23 cellular contexts compared by ENCODE assay signal in genomic region chr5:140020601-140021177, GRCh38. TPM values are rescaled to one million over a fixed set of nuclear protein-coding genes. Genes with fewer than 3 reads are reported as not detected.
DNase-seq lines count a peak whose midpoint lies in the region; ATAC-seq, FAIRE-seq and TF ChIP-seq lines count a peak whose summit lies in the region.
"Had no signal": no experiment of that assay in that cellular context is flagged by ENCODE, and none has a peak within 500 bp of the region (broad histone marks: within the 10 kb centered on the region; RNA-seq: fewer than 3 reads in every experiment).

No MANE protein-coding gene starts in this region.

- H3K9ac ChIP-seq in stomach smooth muscle (ENCODE audit: low read length in 2 of 2) = no peak overlapping the region

- no peaks in the 10 kb centered on the region for H3K36me3 ChIP-seq in body of pancreas (replicated peaks in 1 of 2; ENCODE audit: insufficient read depth in 1 of 2, low read depth in 2 of 2)
- H3K36me3 ChIP-seq in lower lobe of right lung = no peaks in the 10 kb centered on the region
- no peaks in the 10 kb centered on the region for H3K36me3 ChIP-seq in stomach smooth muscle (ENCODE audit: control insufficient read depth in 2 of 2, insufficient read depth in 2 of 2, low read length in 2 of 2)
- H3K36me3 ChIP-seq: SJCRH30 had no signal

- H3K4me3 ChIP-seq in body of pancreas (no peak overlapping the region), lower lobe of right lung (no peak overlapping the region), stomach smooth muscle (ENCODE audit: low read length in 2 of 2) (peak overlapping the region in 1 of 2 donors; percentile 36)
- H3K4me3 ChIP-seq: SJCRH30 had no signal

- TF ChIP-seq POLR2A in GM12892 (IDR thresholded peaks at IDR 0.05; ENCODE audit: low read depth, low read length) = no peak
- TF ChIP-seq POLR2A in body of pancreas (IDR thresholded peaks at IDR 0.05) = no peak

- peak overlapping the region in 1 of 4 donors; percentile 25 for H3K27ac ChIP-seq in body of pancreas
- no peak overlapping the region for H3K27ac ChIP-seq in lower lobe of right lung
- peak overlapping the region; percentile 13 for H3K27ac ChIP-seq in stomach smooth muscle (ENCODE audit: low read length)
- H3K27ac ChIP-seq: C4-2B, SJCRH30 had no signal

- no peak for DNase-seq in GM12892 (ENCODE audit: insufficient read length)
- no peak for DNase-seq in body of pancreas
- DNase-seq in lower lobe of right lung = no peak
- DNase-seq in C1 segment of cervical spinal cord (lab: John Stamatoyannopoulos, UW) = no peak
- DNase-seq in NCI-H1436 treated with DMSO at 0.1 percent for 48 hours (lab: John Stamatoyannopoulos, UW) = no peak
- DNase-seq in GF-D8 (lab: John Stamatoyannopoulos, UW) = no peak
- no peak for DNase-seq in ACHN
- DNase-seq: activated CD4-positive, alpha-beta T cell treated with anti-CD3 and anti-CD28 coated beads, Interleukin-2, amount 10 ng/mL, durations not matched to agents 24 days and 14 days; activated gamma-delta T cell treated with Interleukin-2 at 50 U/mL for 16 hours; activated naive CD8-positive, alpha-beta T cell treated with anti-CD3 and anti-CD28 coated beads, Interleukin-2, amount 50 U/mL, for 24 hours; activated T-cell treated with anti-CD3 and anti-CD28 coated beads, Interleukin-2, amount 50 U/mL, for 4 hours; kidney; NCI-H1092 treated with DMSO at 0.1 percent for 48 hours; NCI-H2029; NCI-H69; SJCRH30; stimulated activated CD4-positive, alpha-beta T cell treated with anti-CD3 and anti-CD28 coated beads, Interleukin-2, amount 100 ng/mL, for 48 hours; T1000 had no signal

- H3K27me3 ChIP-seq in body of pancreas (no peaks in the 10 kb centered on the region), lower lobe of right lung (ENCODE audit: low read depth) (no peaks in the 10 kb centered on the region), stomach smooth muscle (ENCODE audit: control insufficient read depth in 1 of 2, insufficient read depth in 2 of 2, low read length in 2 of 2) (no peaks in the 10 kb centered on the region)
- H3K27me3 ChIP-seq: SJCRH30 had no signal

- peaks cover 38% of the 10 kb centered on the region for H3K4me1 ChIP-seq in body of pancreas
- H3K4me1 ChIP-seq in lower lobe of right lung = no peaks in the 10 kb centered on the region
- H3K4me1 ChIP-seq in stomach smooth muscle (ENCODE audit: control insufficient read depth, insufficient read depth, low read length) = peaks cover 35% of the 10 kb centered on the region
- H3K4me1 ChIP-seq: SJCRH30 had no signal

- no peak for TF ChIP-seq CTCF in body of pancreas (IDR thresholded peaks at IDR 0.05)
- no peak for TF ChIP-seq CTCF in lower lobe of right lung (IDR thresholded peaks at IDR 0.05)

- H3K9me3 ChIP-seq in body of pancreas (no peaks in the 10 kb centered on the region), lower lobe of right lung (no peaks in the 10 kb centered on the region), stomach smooth muscle (ENCODE audit: control insufficient read depth in 2 of 2, low read length in 2 of 2) (no peaks in the 10 kb centered on the region)
- H3K9me3 ChIP-seq: SJCRH30 had no signal

- ATAC-seq in body of pancreas (peak; percentile 59), lower lobe of right lung (peak; percentile 29 to 41)
- ATAC-seq: activated naive CD8-positive, alpha-beta T cell treated with anti-CD3 and anti-CD28 coated beads, Interleukin-2, amount 50 U/mL, for 24 hours; activated T-cell treated with anti-CD3 and anti-CD28 coated beads, Interleukin-2, amount 50 U/mL, for 4 hours had no signal

- in situ Hi-C loops in ACHN (cut with HindIII; ENCODE audit: low pct_ligation_motif_present, low pct_unique_long_range_greater_than_20kb, low sequenced_read_pairs) = no loop called here

- FAIRE-seq in GM12892 (lab: Jason Lieb, UNC) = peak; percentile 51
- FAIRE-seq: endothelial cell of umbilical vein, kidney, RCC 7860 had no signal

- intact Hi-C loops in body of pancreas (cut with DNase I) = no loop called here
- intact Hi-C loops in lower lobe of right lung (cut with DNase I) = no loop called here

- 52 to 60% methylated on average over 4 of the region's 4 CpGs for WGBS in body of pancreas, 2 donors

RNA-seq across cellular contexts. Expression of gene NRG2, which starts 22.4 kb away (rescaled TPM):
- polyA plus RNA-seq in GM12892 (2012; ENCODE audit: missing spikeins) = 6.6 TPM
- 1 to 10 TPM; 5.6 to 6.5 TPM for total RNA-seq in body of pancreas
- total RNA-seq in lower lobe of right lung = 1.6 TPM
- total RNA-seq: HT-29 had no signal
